1 cellular context compared by ENCODE assay signal in the genomic region with DNA sequence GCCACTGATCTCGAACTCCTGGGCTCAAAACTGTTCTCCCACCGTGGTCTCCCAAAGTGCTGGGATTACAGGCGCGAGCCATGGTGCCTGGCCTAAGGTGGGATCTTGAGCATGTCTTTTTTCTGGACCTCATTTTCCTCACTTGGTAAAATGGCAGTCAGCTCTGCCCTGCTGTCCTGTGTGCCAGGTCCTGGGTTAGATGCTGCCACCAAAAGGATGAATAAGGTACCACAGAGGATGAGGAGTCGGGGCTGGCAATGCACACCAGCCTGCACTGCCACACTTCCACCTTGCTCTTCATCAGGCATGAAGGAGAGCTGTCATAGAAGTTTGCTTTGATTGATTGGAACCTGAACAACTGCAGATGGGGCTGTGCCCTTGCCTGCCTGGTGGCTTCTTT.
TF ChIP-seq lines count a peak whose summit lies in the region.

No MANE protein-coding gene starts in this region.

TF ChIP-seq in IMR-90, 13 proteins besides CTCF, POLR2A, EP300 and RAD21:
- TF ChIP-seq MAFK (IDR thresholded peaks at IDR 0.05; ENCODE audit: low read depth, low read length) (no peak), SMC3 (IDR thresholded peaks at IDR 0.05; ENCODE audit: low read depth, low read length) (peak; percentile 19; the same call in 1 of the 2 replicates)
TF ChIP-seq in IMR-90: peak in this region for 1.
